In genomic region chr2:132901661-132902060, GRCh38 we compare ENCODE assay signal across 2 cellular contexts.
TF ChIP-seq lines count a peak whose summit lies in the region.

No MANE protein-coding gene starts in this region.

TF ChIP-seq in IMR-90, 13 proteins besides CTCF, POLR2A, EP300 and RAD21 (continued from another document):
- TF ChIP-seq USF2 (IDR thresholded peaks at IDR 0.05; ENCODE audit: low read depth, low read length) = no peak
- no peak for TF ChIP-seq SMC3 (IDR thresholded peaks at IDR 0.05; ENCODE audit: low read depth, low read length)
- TF ChIP-seq BHLHE40 (IDR thresholded peaks at IDR 0.05; ENCODE audit: low read depth, low read length) = no peak
- TF ChIP-seq MAZ (IDR thresholded peaks at IDR 0.05; ENCODE audit: borderline replicate concordance, low read depth, low read length) = no peak
- TF ChIP-seq RFX5 (IDR thresholded peaks at IDR 0.05; ENCODE audit: low read depth, low read length) = no peak
- no peak for TF ChIP-seq CHD1 (IDR thresholded peaks at IDR 0.05; ENCODE audit: low read depth, low read length)
- TF ChIP-seq MAFK (IDR thresholded peaks at IDR 0.05; ENCODE audit: low read depth, low read length) = no peak
- no peak for TF ChIP-seq NFE2L2 (IDR thresholded peaks at IDR 0.05; ENCODE audit: low read depth, low read length)
- no peak for TF ChIP-seq MXI1 (IDR thresholded peaks at IDR 0.05; ENCODE audit: borderline replicate concordance, low read depth, low read length)
- TF ChIP-seq ELK1 (IDR thresholded peaks at IDR 0.05; ENCODE audit: borderline replicate concordance, low read depth, low read length) = no peak
- no peak for TF ChIP-seq CEBPB (IDR thresholded peaks at IDR 0.05; ENCODE audit: low read depth, low read length)
TF ChIP-seq in IMR-90: peak in this region for 0.

TF ChIP-seq in GM12878, 131 proteins besides CTCF, POLR2A, EP300 and RAD21 (continued from another document):
- TF ChIP-seq JUND (IDR thresholded peaks at IDR 0.05; ENCODE audit: low read depth, low read length) (no peak), HDGF (IDR thresholded peaks at IDR 0.05) (no peak), E2F8 (IDR thresholded peaks at IDR 0.05; ENCODE audit: low read depth, partially characterized antibody) (no peak), STAT3 (IDR thresholded peaks at IDR 0.05; ENCODE audit: low read depth, low read length) (no peak), JUNB (IDR thresholded peaks at IDR 0.05) (no peak), SREBF1 (IDR thresholded peaks at IDR 0.05; ENCODE audit: low read length) (no peak), HCFC1 (IDR thresholded peaks at IDR 0.05; ENCODE audit: low read length) (no peak), MEF2B (IDR thresholded peaks at IDR 0.05; ENCODE audit: partially characterized antibody, poor library complexity, severe bottlenecking) (no peak), EZH2 (IDR thresholded peaks at IDR 0.05; ENCODE audit: borderline replicate concordance, control insufficient read depth, low read depth, low read length) (no peak), TAF1 (IDR thresholded peaks at IDR 0.05; ENCODE audit: borderline replicate concordance, low read depth, low read length) (no peak), BHLHE40 (IDR thresholded peaks at IDR 0.05; ENCODE audit: borderline replicate concordance in 1 of 2, low read depth in 2 of 2, low read length in 1 of 2) (no peak), TBL1XR1 (IDR thresholded peaks at IDR 0.05; ENCODE audit: low read depth, low read length) (no peak), REST (IDR thresholded peaks at IDR 0.05; ENCODE audit: low read depth, low read length) (no peak), CEBPZ (IDR thresholded peaks at IDR 0.05; ENCODE audit: low read depth, low read length) (no peak)
